15 cellular contexts compared by ENCODE assay signal in the genomic region with DNA sequence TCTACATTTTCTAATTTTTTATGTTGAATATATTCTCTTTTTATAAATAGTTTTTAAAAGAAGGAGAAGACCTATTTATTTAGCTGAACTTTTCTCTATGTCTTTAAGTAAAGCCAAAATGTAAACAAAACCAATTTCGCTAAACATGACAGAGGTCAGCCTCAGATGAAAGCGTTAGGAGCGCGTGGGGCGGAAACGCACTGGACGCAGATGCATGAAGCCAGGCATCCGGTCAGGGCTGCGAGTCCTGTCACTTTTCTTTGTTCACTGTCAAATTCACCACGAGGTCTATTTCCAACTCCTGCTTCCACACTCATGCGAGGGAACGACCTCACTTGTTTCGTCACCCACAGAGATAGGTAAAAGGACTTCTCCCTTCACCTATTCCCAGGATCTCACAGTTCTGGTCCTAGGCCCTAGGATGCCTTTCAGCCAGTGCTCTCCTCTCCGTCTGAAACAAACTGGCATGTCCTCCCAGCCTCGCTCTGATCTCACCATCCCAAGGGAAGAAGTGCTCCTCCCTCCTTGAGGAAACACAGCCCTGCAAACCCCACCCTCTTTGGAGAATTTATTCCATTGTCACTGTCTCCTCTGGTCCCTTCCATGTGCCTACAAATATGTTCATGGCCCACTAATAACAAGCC. TPM values are rescaled to one million over a fixed set of nuclear protein-coding genes. Genes with fewer than 3 reads are reported as not detected.
A peak's percentile ranks its signal among the peaks of the same experiment; 100 is the strongest.
DNase-seq lines count a peak whose midpoint lies in the region; ATAC-seq, FAIRE-seq and TF ChIP-seq lines count a peak whose summit lies in the region.
"Had no signal": no experiment of that assay in that cellular context is flagged by ENCODE, and none has a peak within 500 bp of the region (broad histone marks: within the 10 kb centered on the region; RNA-seq: fewer than 3 reads in every experiment).

No MANE protein-coding gene starts in this region.

- peaks cover 27% of the 10 kb centered on the region for H3K4me1 Mint-ChIP-seq in glutamatergic neuron (ENCODE audit: low read depth, unreplicated experiment)
- peaks cover 17% of the 10 kb centered on the region for H3K4me1 Mint-ChIP-seq in stimulated activated memory B cell treated with anti-CD40 and anti-IgM and Interleukin-4, amounts not matched to agents 10 μg/mL and 1 μg/mL and 100 μg/mL, for 72 hours

- TF ChIP-seq EP300 in HepG2 (IDR thresholded peaks at IDR 0.05; ENCODE audit: low read depth in 2 of 2, low read length in 2 of 2) = no peak
- no peak for TF ChIP-seq EP300 in HepG2 (CRISPR knock-in tag; IDR thresholded peaks at IDR 0.05; ENCODE audit: borderline replicate concordance)

- no peak for TF ChIP-seq POLR2A in HepG2 (IDR thresholded peaks at IDR 0.05; ENCODE audit: insufficient read depth in 1 of 2, low read depth in 2 of 2, low read length in 2 of 2)
- TF ChIP-seq POLR2A in right lobe of liver (IDR thresholded peaks at IDR 0.05) = no peak

- H3K27ac ChIP-seq in HepG2 (ENCODE audit: extremely low read length, insufficient read depth, low read length) (peak overlapping the region; percentile 53), right lobe of liver (peak overlapping the region in 1 of 3 donors; percentile 37), trophoblast cell (ENCODE audit: low read depth, low read length) (no peak overlapping the region), aorta (ENCODE audit: low read depth in 1 of 2, low read length in 2 of 2) (peak overlapping the region in 1 of 2 donors; percentile 10)
- H3K27ac ChIP-seq: SJCRH30 had no signal

- H3K79me1 ChIP-seq in trophoblast cell (ENCODE audit: low read length) = peaks cover 22% of the 10 kb centered on the region

- CTCF ChIA-PET in HepG2 (lab: Yijun Ruan, JAX; ENCODE audit: low intra/inter-chr PET ratio, low total read pairs) = no interaction called here

- peak overlapping the region; percentile 67 for H3K27ac Mint-ChIP-seq in glutamatergic neuron (ENCODE audit: unreplicated experiment)
- no peak overlapping the region for H3K27ac Mint-ChIP-seq in stimulated activated memory B cell treated with anti-CD40 and anti-IgM and Interleukin-4, amounts not matched to agents 10 μg/mL and 1 μg/mL and 100 μg/mL, for 72 hours
- H3K27ac Mint-ChIP-seq: activated CD4-positive, alpha-beta memory T cell treated with anti-CD3 and anti-CD28 coated beads for 36 hours; immature natural killer cell; mesothelial cell of epicardium had no signal

- peak overlapping the region; percentile 7 for H3K4me3 Mint-ChIP-seq in glutamatergic neuron (ENCODE audit: unreplicated experiment)
- H3K4me3 Mint-ChIP-seq in stimulated activated memory B cell treated with anti-CD40 and anti-IgM and Interleukin-4, amounts not matched to agents 10 μg/mL and 1 μg/mL and 100 μg/mL, for 72 hours = no peak overlapping the region
- H3K4me3 Mint-ChIP-seq: activated CD4-positive, alpha-beta memory T cell treated with anti-CD3 and anti-CD28 coated beads for 36 hours; immature natural killer cell; mesothelial cell of epicardium had no signal

- H2AK5ac ChIP-seq in trophoblast cell (ENCODE audit: low read length) = no peak overlapping the region

- POLR2A ChIA-PET in HepG2 (lab: Yijun Ruan, JAX) = interaction anchor here (1.1 to 2.0 kb wide), 5 partner anchors 9 to 71 kb away, joined by 3 to 9 read pairs (median 7); a partner anchor contains a TSS

- H3K27me3 Mint-ChIP-seq in glutamatergic neuron (ENCODE audit: unreplicated experiment) = peaks cover 15% of the 10 kb centered on the region
- H3K27me3 Mint-ChIP-seq in stimulated activated memory B cell treated with anti-CD40 and anti-IgM and Interleukin-4, amounts not matched to agents 10 μg/mL and 1 μg/mL and 100 μg/mL, for 72 hours = peaks cover 46% of the 10 kb centered on the region

- H3K36me3 Mint-ChIP-seq in glutamatergic neuron (ENCODE audit: unreplicated experiment) = peaks cover 5% of the 10 kb centered on the region
- H3K36me3 Mint-ChIP-seq in stimulated activated memory B cell treated with anti-CD40 and anti-IgM and Interleukin-4, amounts not matched to agents 10 μg/mL and 1 μg/mL and 100 μg/mL, for 72 hours = peaks cover 4% of the 10 kb centered on the region
- H3K36me3 Mint-ChIP-seq: activated CD4-positive, alpha-beta memory T cell treated with anti-CD3 and anti-CD28 coated beads for 36 hours; immature natural killer cell had no signal

- ATAC-seq in HepG2 (no peak), right lobe of liver (no peak), aorta (ENCODE audit: low FRiP score) (peak; percentile 55)
- no peak for ATAC-seq in stimulated activated memory B cell treated with anti-CD40 and anti-IgM and Interleukin-4, amounts not matched to agents 10 μg/mL and 1 μg/mL and 100 μg/mL, for 72 hours

- no peak overlapping the region for H3K4me3 ChIP-seq in HepG2 (replicated peaks in 1 of 3; ENCODE audit: insufficient read depth in 1 of 3, low read depth in 2 of 3, low read length in 3 of 3)
- no peak overlapping the region for H3K4me3 ChIP-seq in right lobe of liver
- H3K4me3 ChIP-seq in trophoblast cell (ENCODE audit: low read depth, low read length) = no peak overlapping the region
- no peak overlapping the region for H3K4me3 ChIP-seq in aorta (ENCODE audit: low read length in 2 of 2)
- H3K4me3 ChIP-seq: SJCRH30 had no signal

- intact Hi-C loops in HepG2 (cut with micrococcal nuclease; ENCODE audit: unreplicated experiment) (no loop called here), right lobe of liver (cut with DNase I) (no loop called here), aorta (cut with DNase I) (no loop called here)

- DNase-seq in HepG2 (ENCODE audit: low spot score) (no peak), right lobe of liver (no peak), glutamatergic neuron (peak; percentile 35), trophoblast cell (no peak), aorta (peak in 1 of 2 donors; percentile 58), DMS 273 (lab: John Stamatoyannopoulos, UW; ENCODE audit: unreplicated experiment) (no peak), SK-N-DZ (ENCODE audit: low spot score) (no peak)
- DNase-seq: activated CD4-positive, alpha-beta memory T cell treated with anti-CD3 and anti-CD28 coated beads for 36 hours; COR-L47; immature natural killer cell; SJCRH30 had no signal

- peak overlapping the region; percentile 31 for H3K14ac ChIP-seq in trophoblast cell (ENCODE audit: low read length)

- H3K79me2 ChIP-seq in HepG2 (ENCODE audit: insufficient read depth, low read length) (peaks cover 16% of the 10 kb centered on the region), trophoblast cell (ENCODE audit: control insufficient read depth, insufficient read depth, low read length, poor library complexity) (peaks cover 2% of the 10 kb centered on the region)

- no peak for FAIRE-seq in HepG2 (lab: Jason Lieb, UNC)
- FAIRE-seq: H54, TTC549 had no signal

- no peak overlapping the region for H4K91ac ChIP-seq in trophoblast cell (ENCODE audit: low read depth, low read length)

- no peaks in the 10 kb centered on the region for H4K20me1 ChIP-seq in HepG2 (ENCODE audit: insufficient read depth, low read length)

- BruUV-seq in HepG2 (replicated peaks; lab: Mats Ljungman, UMichigan) = no TSS peak

- H3K36me3 ChIP-seq in HepG2 (replicated peaks in 1 of 2; ENCODE audit: control insufficient read depth in 1 of 2, insufficient read depth in 2 of 2, low read length in 2 of 2) (peaks cover 22 to 57% of the 10 kb centered on the region in 2 experiments), right lobe of liver (no peaks in the 10 kb centered on the region), trophoblast cell (ENCODE audit: control insufficient read depth in 1 of 2, insufficient read depth in 2 of 2, low read length in 2 of 2) (peaks cover 13 to 18% of the 10 kb centered on the region in 2 experiments), aorta (ENCODE audit: control insufficient read depth in 1 of 2, insufficient read depth in 2 of 2, low read length in 1 of 2) (peaks cover 0 to 3% of the 10 kb centered on the region in 2 donors)

- peak overlapping the region; percentile 26 for H4K8ac ChIP-seq in trophoblast cell (ENCODE audit: low read depth, low read length)

- H3K18ac ChIP-seq in trophoblast cell (ENCODE audit: low read length) = no peak overlapping the region

- no peaks in the 10 kb centered on the region for H3K9me3 ChIP-seq in HepG2 (ENCODE audit: low read length)
- H3K9me3 ChIP-seq in right lobe of liver = no peaks in the 10 kb centered on the region
- no peaks in the 10 kb centered on the region for H3K9me3 ChIP-seq in trophoblast cell (ENCODE audit: insufficient read depth, low read depth, low read length)
- H3K9me3 ChIP-seq in aorta (ENCODE audit: control insufficient read depth, low read length) = no peaks in the 10 kb centered on the region

- TF ChIP-seq RAD21 in HepG2 (CRISPR knock-in tag; IDR thresholded peaks at IDR 0.05) = no peak

- H3K27me3 ChIP-seq in HepG2 (ENCODE audit: control insufficient read depth in 1 of 2, insufficient read depth in 2 of 2, low read length in 2 of 2) (no peaks in the 10 kb centered on the region), right lobe of liver (no peaks in the 10 kb centered on the region), trophoblast cell (ENCODE audit: insufficient read depth, low read length) (no peaks in the 10 kb centered on the region), aorta (ENCODE audit: control insufficient read depth in 1 of 2, insufficient read depth in 2 of 2, low read length in 1 of 2) (no peaks in the 10 kb centered on the region)
- H3K27me3 ChIP-seq: SJCRH30 had no signal

- no peak overlapping the region for H4K12ac ChIP-seq in trophoblast cell (ENCODE audit: low read depth, low read length)

- no peak overlapping the region for H2BK5ac ChIP-seq in trophoblast cell (ENCODE audit: low read depth, low read length, poor library complexity)

- H2BK120ac ChIP-seq in trophoblast cell (ENCODE audit: insufficient read depth, low read length, poor library complexity) = peak overlapping the region; percentile 47

- H3K4me1 ChIP-seq in HepG2 (ENCODE audit: insufficient read depth, low read length) (peaks cover 73% of the 10 kb centered on the region), right lobe of liver (peaks cover 0 to 9% (median 6%) of the 10 kb centered on the region in 4 donors), trophoblast cell (ENCODE audit: control insufficient read depth in 1 of 2, insufficient read depth in 2 of 2, low read length in 2 of 2) (peaks cover 20 to 30% of the 10 kb centered on the region in 2 experiments), aorta (ENCODE audit: control insufficient read depth in 1 of 2, insufficient read depth in 2 of 2, low read length in 2 of 2) (peaks cover 15 to 27% of the 10 kb centered on the region in 2 donors)

- 90% methylated on average over 15 of the region's 15 CpGs for WGBS in HepG2 (ENCODE audit: low lambda C conversion rate)
- 67% methylated on average over 15 of the region's 15 CpGs for WGBS in right lobe of liver (ENCODE audit: insufficient coverage, low coverage, low lambda C conversion rate, missing lambda C conversion rate)
- no CpG with 5 or more reads among the region's 15 CpGs for WGBS in trophoblast cell (ENCODE audit: extremely low coverage, insufficient coverage, insufficient read length)
- WGBS in aorta, 2 donors = 80 to 86% methylated on average over 15 of the region's 15 CpGs

- in situ Hi-C loops in HepG2 (cut with HindIII; ENCODE audit: extremely low pct_ligation_motif_present, low pct_unique_long_range_greater_than_20kb) = no loop called here

- no peak overlapping the region for H3K4ac ChIP-seq in trophoblast cell (ENCODE audit: low read depth, low read length)

- no peak overlapping the region for H3K23ac ChIP-seq in trophoblast cell (ENCODE audit: low read length)

- no peak for TF ChIP-seq CTCF in HepG2 (CRISPR knock-in tag; IDR thresholded peaks at IDR 0.05)
- no peak for TF ChIP-seq CTCF in right lobe of liver (IDR thresholded peaks at IDR 0.05)
- TF ChIP-seq CTCF in glutamatergic neuron (IDR thresholded peaks at IDR 0.05; ENCODE audit: partially characterized antibody, unreplicated experiment) = no peak

- H3K9ac ChIP-seq in HepG2 (ENCODE audit: insufficient read depth, low read depth, low read length) (no peak overlapping the region), trophoblast cell (ENCODE audit: low read length) (no peak overlapping the region)

- H3K9me3 Mint-ChIP-seq in glutamatergic neuron (ENCODE audit: unreplicated experiment) = peaks cover 4% of the 10 kb centered on the region
- no peaks in the 10 kb centered on the region for H3K9me3 Mint-ChIP-seq in stimulated activated memory B cell treated with anti-CD40 and anti-IgM and Interleukin-4, amounts not matched to agents 10 μg/mL and 1 μg/mL and 100 μg/mL, for 72 hours
- H3K9me3 Mint-ChIP-seq: activated CD4-positive, alpha-beta memory T cell treated with anti-CD3 and anti-CD28 coated beads for 36 hours; immature natural killer cell had no signal

- H2AFZ ChIP-seq in HepG2 (ENCODE audit: low read length) = no peak overlapping the region
- H2AFZ ChIP-seq in trophoblast cell (ENCODE audit: insufficient read depth, low read length, poor library complexity) = no peak overlapping the region

- no peak overlapping the region for H3K4me2 ChIP-seq in HepG2 (ENCODE audit: low read depth, low read length)
- no peak overlapping the region for H3K4me2 ChIP-seq in trophoblast cell (ENCODE audit: low read length)

- H2BK12ac ChIP-seq in trophoblast cell (ENCODE audit: low read length) = peak overlapping the region; percentile 78

RNA-seq across cellular contexts. Expression of a gene that starts 57.9 kb away (rescaled TPM):
- total RNA-seq in HepG2 (2016; rRNA removed; fragmentation: Illumina TruSeq; extraction: Trizol) = 50.2 and 74.1 TPM in 2 replicates
- total RNA-seq in HepG2 (2016; cell fraction: cytosol; rRNA removed; fragmentation: Illumina TruSeq; extraction: Trizol; ENCODE audit: low read depth) = 11.6 and 14.5 TPM in 2 replicates
- 36.8 and 80.8 TPM in 2 replicates for total RNA-seq in HepG2 (2016; cell fraction: insoluble cytoplasmic fraction; rRNA removed; fragmentation: Illumina TruSeq; extraction: Trizol)
- total RNA-seq in HepG2 (2016; cell fraction: membrane; rRNA removed; fragmentation: Illumina TruSeq; extraction: Trizol) = 42.5 and 45.5 TPM in 2 replicates
- total RNA-seq in HepG2 (2016; cell fraction: nucleus; rRNA removed; fragmentation: Illumina TruSeq; extraction: Trizol) = 56.3 and 70.0 TPM in 2 replicates
- 343 and 356 TPM in 2 replicates for polyA plus RNA-seq in HepG2 (2011; rRNA removed)
- 228 and 302 TPM in 2 replicates for polyA plus RNA-seq in HepG2 (2011; cell fraction: cytosol; rRNA removed)
- 259 and 313 TPM in 2 replicates for polyA plus RNA-seq in HepG2 (2011; cell fraction: nucleus; rRNA removed)
- polyA plus RNA-seq in HepG2 (2012) = 127 and 130 TPM in 2 replicates
- polyA plus RNA-seq in HepG2 (2016; cell fraction: cytosol; fragmentation: Illumina TruSeq; extraction: Trizol; ENCODE audit: low read depth) = 14.7 and 15.8 TPM in 2 replicates
- 45.2 and 59.6 TPM in 2 replicates for polyA plus RNA-seq in HepG2 (2016; cell fraction: insoluble cytoplasmic fraction; fragmentation: Illumina TruSeq; extraction: Trizol; ENCODE audit: low read depth)
- 33.4 and 35.8 TPM in 2 replicates for polyA plus RNA-seq in HepG2 (2016; cell fraction: membrane; fragmentation: Illumina TruSeq; extraction: Trizol; ENCODE audit: low read depth)
- 100 and 107 TPM in 2 replicates for polyA plus RNA-seq in HepG2 (2016; cell fraction: nucleus; fragmentation: Illumina TruSeq; extraction: Trizol; ENCODE audit: insufficient read depth, low read depth)
- polyA minus RNA-seq in HepG2 (2011; rRNA and poly(A)+ RNA removed; ENCODE audit: low replicate concordance) = 84.8 and 423 TPM in 2 replicates
- 148 and 170 TPM in 2 replicates for polyA minus RNA-seq in HepG2 (2011; cell fraction: cytosol; rRNA and poly(A)+ RNA removed)
- polyA minus RNA-seq in HepG2 (2011; cell fraction: nucleus; rRNA and poly(A)+ RNA removed) = 147 and 160 TPM in 2 replicates
- 100 to 1,000 TPM in 3 of 6 experiments, 10 to 100 TPM in 3; 61.3 to 125 (median 98.4) TPM for total RNA-seq in right lobe of liver
- total RNA-seq in glutamatergic neuron (ENCODE audit: unreplicated experiment) = 12.8 TPM
- polyA plus RNA-seq in trophoblast cell (2013) = 121 and 127 TPM in 2 replicates
- 100 to 1,000 TPM; 332 to 369 TPM for total RNA-seq in aorta
- 100 to 1,000 TPM; 101 to 251 TPM for polyA plus RNA-seq in aorta
- polyA plus RNA-seq in SK-N-DZ (2014; cell fraction: cytosol; rRNA removed) = 27.9 and 33.4 TPM in 2 replicates
- 13.8 and 19.2 TPM in 2 replicates for polyA plus RNA-seq in SK-N-DZ (2014; cell fraction: nucleus; rRNA removed)
